Comparison of ENCODE assay signal across 11 cellular contexts in the genomic region with DNA sequence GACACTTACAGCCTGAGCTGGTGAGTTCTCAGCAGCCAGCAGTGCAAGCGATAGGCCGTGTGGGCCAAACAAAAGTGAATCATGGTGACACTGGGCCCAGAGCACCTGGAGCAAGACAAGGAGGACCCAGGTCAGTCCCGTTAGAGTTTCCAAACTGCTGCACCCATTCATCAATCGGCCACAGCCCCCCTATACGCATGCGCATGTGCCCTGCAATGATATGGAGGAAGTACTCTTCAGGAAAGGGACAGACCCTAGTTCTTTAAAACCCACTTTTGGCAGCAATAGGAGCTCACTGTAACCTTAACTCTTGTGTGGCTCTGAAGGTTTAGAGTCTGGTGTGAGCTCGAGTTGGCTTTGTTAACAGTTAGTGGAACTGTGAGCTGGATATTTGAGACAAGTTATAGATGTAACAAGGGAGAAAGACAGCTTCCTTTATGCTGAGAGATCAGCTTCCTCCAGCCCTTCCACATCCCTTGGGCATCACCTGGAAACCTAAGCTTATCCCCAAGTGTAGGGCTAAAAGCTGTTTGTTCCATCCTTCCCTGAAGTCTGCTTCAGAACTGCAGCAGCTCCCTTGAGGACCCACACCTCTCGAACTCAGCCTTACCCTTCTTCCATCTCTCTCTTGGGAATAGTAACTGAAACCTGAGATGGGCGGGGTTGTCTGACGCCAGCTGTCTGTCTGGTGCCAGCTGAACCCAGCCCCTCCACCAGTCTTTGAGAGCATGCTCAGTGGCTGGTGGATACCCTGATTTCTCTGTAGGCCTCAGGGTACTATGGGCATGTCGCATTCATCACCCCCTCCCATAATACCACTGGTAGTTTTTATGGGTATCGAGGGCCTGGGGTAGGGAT. TPM values are rescaled to one million over a fixed set of nuclear protein-coding genes. Genes with fewer than 3 reads are reported as not detected.
DNase-seq lines count a peak whose midpoint lies in the region; ATAC-seq and TF ChIP-seq lines count a peak whose summit lies in the region.
"Had no signal": no experiment of that assay in that cellular context is flagged by ENCODE, and none has a peak within 500 bp of the region (broad histone marks: within the 10 kb centered on the region; RNA-seq: fewer than 3 reads in every experiment).

No MANE protein-coding gene starts in this region.

- ATAC-seq in stimulated activated memory B cell treated with anti-CD40 and anti-IgM and Interleukin-4, amounts not matched to agents 10 μg/mL and 1 μg/mL and 100 μg/mL, for 72 hours, result peak; percentile 96
- ATAC-seq in esophagus mucosa, result no peak
- ATAC-seq: A549 had no signal

- no peaks in the 10 kb centered on the region for H3K27me3 ChIP-seq in dorsolateral prefrontal cortex
- H3K27me3 ChIP-seq: SJSA1 had no signal

- no peak overlapping the region for H3K4me3 ChIP-seq in dorsolateral prefrontal cortex
- H3K4me3 ChIP-seq: A549, SJSA1 had no signal

- peak overlapping the region; percentile 32 for H3K4me3 Mint-ChIP-seq in stimulated activated memory B cell treated with anti-CD40 and anti-IgM and Interleukin-4, amounts not matched to agents 10 μg/mL and 1 μg/mL and 100 μg/mL, for 72 hours

- intact Hi-C loops in dorsolateral prefrontal cortex (cut with DNase I), result no loop called here

- peak; percentile 2 to 92 (median 54) for DNase-seq in NCI-H1417 (lab: John Stamatoyannopoulos, UW)
- no peak for DNase-seq in NCI-H1417 treated with DMSO at 0.1 percent for 48 hours (lab: John Stamatoyannopoulos, UW)
- DNase-seq in NCI-H1105 (lab: John Stamatoyannopoulos, UW), result peak; percentile 84
- DNase-seq in SW480 (ENCODE audit: low spot score), result peak; percentile 13
- no peak for DNase-seq in activated CD4-positive, CD25-positive, alpha-beta regulatory T cell treated with anti-CD3 and anti-CD28 coated beads, Interleukin-2, amount 50 U/mL, for 72 hours
- no peak for DNase-seq in dorsolateral prefrontal cortex

- peak overlapping the region; percentile 79 for H3K27ac Mint-ChIP-seq in stimulated activated memory B cell treated with anti-CD40 and anti-IgM and Interleukin-4, amounts not matched to agents 10 μg/mL and 1 μg/mL and 100 μg/mL, for 72 hours

- no peak for TF ChIP-seq CTCF in dorsolateral prefrontal cortex (IDR thresholded peaks at IDR 0.05 in 54 of 56, conservative IDR thresholded peaks at IDR 0.05 in 2 of 56; ENCODE audit: low read depth in 1 of 56, partially characterized antibody in 56 of 56)

- H3K36me3 Mint-ChIP-seq in stimulated activated memory B cell treated with anti-CD40 and anti-IgM and Interleukin-4, amounts not matched to agents 10 μg/mL and 1 μg/mL and 100 μg/mL, for 72 hours, result no peaks in the 10 kb centered on the region

- H3K9me3 Mint-ChIP-seq in stimulated activated memory B cell treated with anti-CD40 and anti-IgM and Interleukin-4, amounts not matched to agents 10 μg/mL and 1 μg/mL and 100 μg/mL, for 72 hours, result no peaks in the 10 kb centered on the region

- no peak overlapping the region for H3K27ac ChIP-seq in dorsolateral prefrontal cortex
- H3K27ac ChIP-seq: A549, HL-60 had no signal

- H3K4me1 Mint-ChIP-seq in stimulated activated memory B cell treated with anti-CD40 and anti-IgM and Interleukin-4, amounts not matched to agents 10 μg/mL and 1 μg/mL and 100 μg/mL, for 72 hours, result peaks cover 18% of the 10 kb centered on the region

- H3K27me3 Mint-ChIP-seq in stimulated activated memory B cell treated with anti-CD40 and anti-IgM and Interleukin-4, amounts not matched to agents 10 μg/mL and 1 μg/mL and 100 μg/mL, for 72 hours, result no peaks in the 10 kb centered on the region

RNA-seq across cellular contexts. Expression of a gene that starts 17.7 kb away (rescaled TPM):
- total RNA-seq in esophagus mucosa (8.1 TPM), dorsolateral prefrontal cortex (10 to 100 TPM in 61 of 120 experiments, 1 to 10 TPM in 59; 6.4 to 18.0 (median 10.1) TPM)

RNA-seq across cellular contexts. Expression of a gene that starts 17.7 kb away (rescaled TPM):
- 24.6 TPM for total RNA-seq in esophagus mucosa
- total RNA-seq in dorsolateral prefrontal cortex, result 10 to 100 TPM; 21.5 to 45.4 (median 31.9) TPM

RNA-seq across cellular contexts. Expression of a gene that starts 36.1 kb away (rescaled TPM):
- total RNA-seq in esophagus mucosa (13.4 TPM), dorsolateral prefrontal cortex (10 to 100 TPM in 39 of 120 experiments, 1 to 10 TPM in 79, not detected in 2; 1.1 to 45.6 (median 6.9) TPM)

RNA-seq across cellular contexts. Expression of a gene that starts 50.9 kb away (rescaled TPM):
- 175 TPM for total RNA-seq in esophagus mucosa
- total RNA-seq in dorsolateral prefrontal cortex, result 10 to 100 TPM; 29.4 to 65.5 (median 43.4) TPM

Comparison
In these comparisons a context has a peak if more than half of its experiments do, and no peak if none do; other contexts are left out.
1. DNase-seq: peak in NCI-H1417 (3 of 3), NCI-H1105 (single experiment) and SW480 (single experiment); none in NCI-H1417 treated with DMSO at 0.1 percent for 48 hours (single experiment), activated CD4-positive, CD25-positive, alpha-beta regulatory T cell treated with anti-CD3 and anti-CD28 coated beads, Interleukin-2, amount 50 U/mL, for 72 hours (single experiment) and dorsolateral prefrontal cortex (0 of 10).